In the genomic region with DNA sequence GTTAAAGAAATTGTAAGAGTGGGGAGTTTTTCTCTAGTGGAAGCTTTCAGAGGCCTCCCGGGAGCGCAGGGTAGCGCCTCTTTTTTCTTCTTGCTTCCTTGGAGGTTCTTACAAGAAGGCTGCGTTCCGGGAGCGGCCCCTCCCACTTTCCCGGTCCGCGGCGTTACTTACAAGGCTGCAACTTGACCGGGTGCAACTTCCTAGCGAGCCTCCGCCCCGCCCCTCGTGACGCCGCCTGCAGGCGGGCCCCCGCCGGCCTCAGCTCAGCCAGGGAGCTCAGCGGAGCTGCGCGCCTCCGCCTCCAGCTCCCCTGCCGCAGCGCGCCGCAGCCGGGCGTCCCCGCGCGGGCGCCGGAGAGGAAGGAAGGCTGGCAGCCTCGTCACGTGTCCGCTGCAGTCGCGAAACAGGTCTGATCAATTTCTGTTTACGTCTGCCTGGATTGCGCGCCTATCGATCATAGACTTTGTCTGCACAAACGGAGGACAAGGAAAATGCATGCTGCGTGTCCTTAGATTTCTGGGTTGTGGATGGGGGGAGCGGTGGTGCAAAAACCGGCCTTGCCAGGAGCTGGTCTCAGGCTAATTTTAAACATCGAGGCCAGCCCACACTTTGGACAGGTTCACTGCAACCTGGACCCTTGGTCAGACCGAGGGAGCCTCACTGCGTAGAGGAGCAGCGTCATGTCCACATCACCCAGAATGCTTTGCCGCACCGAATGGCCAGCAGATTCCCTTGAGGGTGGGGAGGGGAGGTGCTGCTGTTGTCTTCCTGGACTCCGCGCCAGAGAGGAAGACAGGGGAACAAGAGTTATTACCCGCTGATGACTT, we compare ENCODE assay signal across 8 cellular contexts.
A peak's percentile ranks its signal among the peaks of the same experiment; 100 is the strongest.
DNase-seq lines count a peak whose midpoint lies in the region; TF ChIP-seq lines count a peak whose summit lies in the region.

A gene with protein sequence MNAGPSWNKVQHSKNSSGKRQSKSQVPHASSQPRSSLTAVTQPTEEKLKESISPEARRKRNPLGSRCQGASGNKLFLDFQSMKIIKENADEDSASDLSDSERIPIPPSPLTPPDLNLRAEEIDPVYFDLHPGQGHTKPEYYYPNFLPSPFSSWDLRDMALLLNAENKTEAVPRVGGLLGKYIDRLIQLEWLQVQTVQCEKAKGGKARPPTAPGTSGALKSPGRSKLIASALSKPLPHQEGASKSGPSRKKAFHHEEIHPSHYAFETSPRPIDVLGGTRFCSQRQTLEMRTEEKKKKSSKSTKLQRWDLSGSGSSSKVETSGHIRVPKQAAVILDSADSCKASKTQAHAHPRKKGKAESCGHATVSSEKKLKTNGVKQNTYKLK (plus strand): TSS at position 261 of the 827 bp plus-strand sequence. CDS start 3,555 bp downstream, outside the sequence.
A gene with protein sequence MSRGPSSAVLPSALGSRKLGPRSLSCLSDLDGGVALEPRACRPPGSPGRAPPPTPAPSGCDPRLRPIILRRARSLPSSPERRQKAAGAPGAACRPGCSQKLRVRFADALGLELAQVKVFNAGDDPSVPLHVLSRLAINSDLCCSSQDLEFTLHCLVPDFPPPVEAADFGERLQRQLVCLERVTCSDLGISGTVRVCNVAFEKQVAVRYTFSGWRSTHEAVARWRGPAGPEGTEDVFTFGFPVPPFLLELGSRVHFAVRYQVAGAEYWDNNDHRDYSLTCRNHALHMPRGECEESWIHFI (minus strand): TSS at position 177 of the 827 bp plus-strand sequence. CDS start 374 bp downstream, outside the sequence.

- H3F3A ChIP-seq in MM.1S (ENCODE audit: insufficient read depth, low read length), result peaks cover 9% of the 10 kb centered on the region; the same call in 1 of the 2 replicates

- no peaks in the 10 kb centered on the region for H3K9me2 ChIP-seq in MM.1S (replicated peaks; ENCODE audit: insufficient read depth, low read length)

- H3K4me1 ChIP-seq in MM.1S (ENCODE audit: low read length), result 0 out of 2 replicates have a peak, but pooled peaks cover 8% of the 10 kb centered on the region
- peaks cover 75 to 81% of the 10 kb centered on the region in 2 experiments for H3K4me1 ChIP-seq in neutrophil (ENCODE audit: control insufficient read depth in 1 of 2, insufficient read depth in 1 of 2, low read depth in 1 of 2, low read length in 1 of 2)

- TF ChIP-seq CTCF in MM.1S (IDR thresholded peaks at IDR 0.05; ENCODE audit: low read length), result no peak
- TF ChIP-seq CTCF in neutrophil (IDR thresholded peaks at IDR 0.05), result peak; percentile 59

- DNase-seq in GF-D8 (lab: John Stamatoyannopoulos, UW) (peak; percentile 90), HCEC 1CT (peak; percentile 95), MM.1S (peak; percentile 94), SIG-M5 treated with dmso at 0.1 percent for 504 hours (lab: John Stamatoyannopoulos, UW; ENCODE audit: unreplicated experiment) (peak; percentile 98), foreskin melanocyte (peak; percentile 94), substantia nigra (lab: John Stamatoyannopoulos, UW) (peak; percentile 66 to 96 (median 89))
- peak; percentile 90 for DNase-seq in activated naive CD4-positive, alpha-beta T cell treated with Interleukin-2 at 50 U/mL for 16 hours

- H3K27ac ChIP-seq in MM.1S (ENCODE audit: low read length), result peak within 1 kb of the TSS; percentile 89
- H3K27ac ChIP-seq in neutrophil, result peak within 1 kb of the TSS; percentile 98
- H3K27ac ChIP-seq in substantia nigra (ENCODE audit: low read depth, low read length, poor library complexity, severe bottlenecking), result peak within 1 kb of the TSS; percentile 97

- H3K4me3 ChIP-seq in MM.1S (ENCODE audit: low read length) (peak within 1 kb of the TSS; percentile 81), neutrophil (ENCODE audit: low read depth in 1 of 2, low read length in 1 of 2) (peak within 1 kb of the TSS; percentile 60 to 93)

- H3K79me2 ChIP-seq in MM.1S (ENCODE audit: low read length), result peaks cover 19% of the 10 kb centered on the region; the same call in 1 of the 2 replicates

- H3K9ac ChIP-seq in MM.1S (ENCODE audit: low read length), result peak within 1 kb of the TSS; percentile 90

- no peaks in the 10 kb centered on the region for H3K27me3 ChIP-seq in MM.1S (replicated peaks; ENCODE audit: insufficient read depth, low read length)
- H3K27me3 ChIP-seq in neutrophil, result no peaks in the 10 kb centered on the region

- H3K36me3 ChIP-seq in MM.1S (replicated peaks; ENCODE audit: insufficient read depth, low read length) (peaks cover 5% of the 10 kb centered on the region), neutrophil (peaks cover 33% of the 10 kb centered on the region)

- H3K9me3 ChIP-seq in MM.1S (replicated peaks; ENCODE audit: insufficient read depth, low read length) (no peaks in the 10 kb centered on the region), neutrophil (no peaks in the 10 kb centered on the region)

- peak within 1 kb of the TSS; percentile 98 for H3K4me2 ChIP-seq in MM.1S (ENCODE audit: low read depth, low read length)

- H4K20me1 ChIP-seq in MM.1S (ENCODE audit: insufficient read depth, low read length), result no peaks in the 10 kb centered on the region

- peak within 1 kb of the TSS; percentile 96 for H2AFZ ChIP-seq in MM.1S (ENCODE audit: low read length)

Comparison
In these comparisons a context has a peak if more than half of its experiments do, and no peak if none do; other contexts are left out.
1. Peak in every context shown above with its lines: DNase-seq, H3K4me3 ChIP-seq and H3K27ac ChIP-seq.